Comparison of ENCODE assay signal across 1 cellular context in the genomic region with DNA sequence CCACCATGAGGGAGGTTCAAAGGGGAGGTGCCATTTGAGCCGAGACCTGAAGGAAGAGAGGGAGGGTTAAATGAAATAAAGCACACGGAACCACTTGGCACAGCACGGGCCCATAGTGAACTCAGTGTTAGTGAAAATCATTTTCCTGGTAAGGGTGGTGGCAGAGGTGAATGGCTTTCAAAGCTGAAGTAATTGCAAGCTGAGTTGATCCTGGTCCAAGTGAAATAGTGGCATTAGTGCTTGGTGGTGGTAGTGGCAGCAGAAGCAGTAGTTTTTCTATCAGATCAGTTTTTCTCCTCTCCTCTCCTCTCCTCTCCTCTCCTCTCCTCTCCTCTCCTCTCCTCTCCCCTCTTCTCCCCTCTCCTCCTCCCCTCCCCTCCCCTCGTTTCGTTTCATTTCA.
TF ChIP-seq lines count a peak whose summit lies in the region.

No MANE protein-coding gene starts in this region.

TF ChIP-seq in IMR-90, 13 proteins besides CTCF, POLR2A, EP300 and RAD21:
- TF ChIP-seq RFX5 (IDR thresholded peaks at IDR 0.05; ENCODE audit: low read depth, low read length) (no peak), BHLHE40 (IDR thresholded peaks at IDR 0.05; ENCODE audit: low read depth, low read length) (no peak), SMC3 (IDR thresholded peaks at IDR 0.05; ENCODE audit: low read depth, low read length) (no peak), FOS (IDR thresholded peaks at IDR 0.05; ENCODE audit: low read depth, low read length) (no peak), CHD1 (IDR thresholded peaks at IDR 0.05; ENCODE audit: low read depth, low read length) (no peak), MXI1 (IDR thresholded peaks at IDR 0.05; ENCODE audit: borderline replicate concordance, low read depth, low read length) (no peak), MAFK (IDR thresholded peaks at IDR 0.05; ENCODE audit: low read depth, low read length) (no peak), CEBPB (IDR thresholded peaks at IDR 0.05; ENCODE audit: low read depth, low read length) (no peak), MAZ (IDR thresholded peaks at IDR 0.05; ENCODE audit: borderline replicate concordance, low read depth, low read length) (no peak), RCOR1 (IDR thresholded peaks at IDR 0.05; ENCODE audit: insufficient replicate concordance, low read length) (no peak), NFE2L2 (IDR thresholded peaks at IDR 0.05; ENCODE audit: low read depth, low read length) (no peak)
- TF ChIP-seq, protein P1, sequence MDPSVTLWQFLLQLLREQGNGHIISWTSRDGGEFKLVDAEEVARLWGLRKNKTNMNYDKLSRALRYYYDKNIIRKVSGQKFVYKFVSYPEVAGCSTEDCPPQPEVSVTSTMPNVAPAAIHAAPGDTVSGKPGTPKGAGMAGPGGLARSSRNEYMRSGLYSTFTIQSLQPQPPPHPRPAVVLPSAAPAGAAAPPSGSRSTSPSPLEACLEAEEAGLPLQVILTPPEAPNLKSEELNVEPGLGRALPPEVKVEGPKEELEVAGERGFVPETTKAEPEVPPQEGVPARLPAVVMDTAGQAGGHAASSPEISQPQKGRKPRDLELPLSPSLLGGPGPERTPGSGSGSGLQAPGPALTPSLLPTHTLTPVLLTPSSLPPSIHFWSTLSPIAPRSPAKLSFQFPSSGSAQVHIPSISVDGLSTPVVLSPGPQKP (IDR thresholded peaks at IDR 0.05; ENCODE audit: borderline replicate concordance, low read depth, low read length), result no peak
- TF ChIP-seq, protein P2, sequence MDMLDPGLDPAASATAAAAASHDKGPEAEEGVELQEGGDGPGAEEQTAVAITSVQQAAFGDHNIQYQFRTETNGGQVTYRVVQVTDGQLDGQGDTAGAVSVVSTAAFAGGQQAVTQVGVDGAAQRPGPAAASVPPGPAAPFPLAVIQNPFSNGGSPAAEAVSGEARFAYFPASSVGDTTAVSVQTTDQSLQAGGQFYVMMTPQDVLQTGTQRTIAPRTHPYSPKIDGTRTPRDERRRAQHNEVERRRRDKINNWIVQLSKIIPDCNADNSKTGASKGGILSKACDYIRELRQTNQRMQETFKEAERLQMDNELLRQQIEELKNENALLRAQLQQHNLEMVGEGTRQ (IDR thresholded peaks at IDR 0.05; ENCODE audit: low read depth, low read length), result no peak
TF ChIP-seq in IMR-90: peak in this region for 0.
